ENCODE assay signal across 1 cellular context in the genomic region with DNA sequence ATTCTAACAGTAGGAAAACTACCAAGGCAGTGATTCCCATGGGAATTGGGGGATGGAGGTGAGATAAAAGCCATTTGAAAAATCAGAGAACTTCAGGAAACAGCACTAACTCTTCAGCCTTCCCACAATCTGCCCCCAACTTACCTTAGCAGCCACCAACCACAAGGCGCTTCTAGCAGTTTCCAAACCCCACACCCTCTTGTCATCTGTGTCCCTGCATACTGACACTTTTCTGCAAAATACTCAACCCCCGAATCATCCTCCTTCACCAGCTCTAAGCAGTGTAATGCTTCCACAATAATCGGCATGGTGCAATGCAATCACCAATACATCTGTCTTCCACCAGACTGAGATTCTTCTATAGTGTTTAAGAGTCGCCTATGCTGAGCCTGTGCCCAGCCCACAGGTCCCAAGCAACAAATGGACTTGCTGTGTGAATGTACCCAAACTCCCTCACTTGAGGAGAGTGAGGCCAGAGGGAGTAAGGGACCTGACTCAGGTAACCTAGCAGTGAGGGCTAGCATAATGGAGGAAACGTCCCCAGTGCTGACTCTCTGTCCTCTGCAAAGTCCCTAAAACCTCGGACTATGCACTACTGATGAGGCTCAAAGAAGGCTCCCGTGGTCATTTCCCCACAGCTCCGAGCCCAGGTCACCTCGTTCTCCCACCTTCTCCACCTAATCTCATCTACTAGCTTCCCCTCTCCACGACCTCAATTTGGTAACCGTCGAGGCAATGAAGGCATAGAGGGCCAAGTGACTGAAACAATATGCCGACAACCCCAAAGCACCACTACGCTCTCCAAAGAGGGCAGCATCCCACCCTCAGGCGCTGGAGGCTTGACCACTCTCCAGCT.
TF ChIP-seq lines count a peak whose summit lies in the region.

No MANE protein-coding gene starts in this region.

TF ChIP-seq in HepG2, 621 proteins besides CTCF, POLR2A, EP300 and RAD21 (continues in another document):
- TF ChIP-seq GABPB1 (CRISPR knock-in tag; IDR thresholded peaks at IDR 0.05) (no peak), MEIS1 (CRISPR knock-in tag; IDR thresholded peaks at IDR 0.05; ENCODE audit: borderline replicate concordance) (no peak), ZNF557 (CRISPR knock-in tag; IDR thresholded peaks at IDR 0.05) (no peak), SNAI1 (CRISPR knock-in tag; IDR thresholded peaks at IDR 0.05; ENCODE audit: borderline replicate concordance) (0 out of 2 replicates have a peak, but pooled peaks have one; percentile 50), ZNF160 (CRISPR knock-in tag; IDR thresholded peaks at IDR 0.05) (no peak), ZFP36L1 (CRISPR knock-in tag; IDR thresholded peaks at IDR 0.05) (no peak), NFKB2 (CRISPR knock-in tag; IDR thresholded peaks at IDR 0.05; ENCODE audit: borderline replicate concordance) (0 out of 2 replicates have a peak, but pooled peaks have one; percentile 30), SSRP1 (CRISPR knock-in tag; IDR thresholded peaks at IDR 0.05) (0 out of 2 replicates have a peak, but pooled peaks have one; percentile 24), SP4 (CRISPR knock-in tag; IDR thresholded peaks at IDR 0.05) (peak; percentile 20; the same call in 1 of the 2 replicates), ZNF10 (CRISPR knock-in tag; IDR thresholded peaks at IDR 0.05; ENCODE audit: borderline replicate concordance, low read depth) (no peak), SAP130 (CRISPR knock-in tag; IDR thresholded peaks at IDR 0.05; ENCODE audit: low read depth) (no peak), MXI1 (IDR thresholded peaks at IDR 0.05; ENCODE audit: borderline replicate concordance, low read depth, low read length) (no peak), DNMT1 (CRISPR knock-in tag; IDR thresholded peaks at IDR 0.05) (0 out of 2 replicates have a peak, but pooled peaks have one; percentile 66), ZNF124 (CRISPR knock-in tag; IDR thresholded peaks at IDR 0.05) (no peak), SAFB2 (CRISPR knock-in tag; IDR thresholded peaks at IDR 0.05; ENCODE audit: borderline replicate concordance, low read depth) (peak; percentile 5), ZNF839 (CRISPR knock-in tag; IDR thresholded peaks at IDR 0.05; ENCODE audit: borderline replicate concordance) (no peak), LCORL (IDR thresholded peaks at IDR 0.05) (no peak), LCORL (CRISPR knock-in tag; IDR thresholded peaks at IDR 0.05) (no peak; the same call in none of the 2 replicates)
- TF ChIP-seq, protein P1, sequence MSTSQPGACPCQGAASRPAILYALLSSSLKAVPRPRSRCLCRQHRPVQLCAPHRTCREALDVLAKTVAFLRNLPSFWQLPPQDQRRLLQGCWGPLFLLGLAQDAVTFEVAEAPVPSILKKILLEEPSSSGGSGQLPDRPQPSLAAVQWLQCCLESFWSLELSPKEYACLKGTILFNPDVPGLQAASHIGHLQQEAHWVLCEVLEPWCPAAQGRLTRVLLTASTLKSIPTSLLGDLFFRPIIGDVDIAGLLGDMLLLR (CRISPR knock-in tag; IDR thresholded peaks at IDR 0.05) = peak; percentile 53; the same call in 1 of the 2 replicates
- TF ChIP-seq, protein P2, sequence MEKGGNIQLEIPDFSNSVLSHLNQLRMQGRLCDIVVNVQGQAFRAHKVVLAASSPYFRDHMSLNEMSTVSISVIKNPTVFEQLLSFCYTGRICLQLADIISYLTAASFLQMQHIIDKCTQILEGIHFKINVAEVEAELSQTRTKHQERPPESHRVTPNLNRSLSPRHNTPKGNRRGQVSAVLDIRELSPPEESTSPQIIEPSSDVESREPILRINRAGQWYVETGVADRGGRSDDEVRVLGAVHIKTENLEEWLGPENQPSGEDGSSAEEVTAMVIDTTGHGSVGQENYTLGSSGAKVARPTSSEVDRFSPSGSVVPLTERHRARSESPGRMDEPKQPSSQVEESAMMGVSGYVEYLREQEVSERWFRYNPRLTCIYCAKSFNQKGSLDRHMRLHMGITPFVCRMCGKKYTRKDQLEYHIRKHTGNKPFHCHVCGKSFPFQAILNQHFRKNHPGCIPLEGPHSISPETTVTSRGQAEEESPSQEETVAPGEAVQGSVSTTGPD (CRISPR knock-in tag; IDR thresholded peaks at IDR 0.05) = no peak
- TF ChIP-seq, protein P3, sequence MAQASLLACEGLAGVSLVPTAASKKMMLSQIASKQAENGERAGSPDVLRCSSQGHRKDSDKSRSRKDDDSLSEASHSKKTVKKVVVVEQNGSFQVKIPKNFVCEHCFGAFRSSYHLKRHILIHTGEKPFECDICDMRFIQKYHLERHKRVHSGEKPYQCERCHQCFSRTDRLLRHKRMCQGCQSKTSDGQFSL (CRISPR knock-in tag; IDR thresholded peaks at IDR 0.05) = no peak
- TF ChIP-seq, protein P4, sequence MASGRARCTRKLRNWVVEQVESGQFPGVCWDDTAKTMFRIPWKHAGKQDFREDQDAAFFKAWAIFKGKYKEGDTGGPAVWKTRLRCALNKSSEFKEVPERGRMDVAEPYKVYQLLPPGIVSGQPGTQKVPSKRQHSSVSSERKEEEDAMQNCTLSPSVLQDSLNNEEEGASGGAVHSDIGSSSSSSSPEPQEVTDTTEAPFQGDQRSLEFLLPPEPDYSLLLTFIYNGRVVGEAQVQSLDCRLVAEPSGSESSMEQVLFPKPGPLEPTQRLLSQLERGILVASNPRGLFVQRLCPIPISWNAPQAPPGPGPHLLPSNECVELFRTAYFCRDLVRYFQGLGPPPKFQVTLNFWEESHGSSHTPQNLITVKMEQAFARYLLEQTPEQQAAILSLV (CRISPR knock-in tag; IDR thresholded peaks at IDR 0.05; ENCODE audit: borderline replicate concordance) = 0 out of 2 replicates have a peak, but pooled peaks have one; percentile 21
- TF ChIP-seq, protein P5, sequence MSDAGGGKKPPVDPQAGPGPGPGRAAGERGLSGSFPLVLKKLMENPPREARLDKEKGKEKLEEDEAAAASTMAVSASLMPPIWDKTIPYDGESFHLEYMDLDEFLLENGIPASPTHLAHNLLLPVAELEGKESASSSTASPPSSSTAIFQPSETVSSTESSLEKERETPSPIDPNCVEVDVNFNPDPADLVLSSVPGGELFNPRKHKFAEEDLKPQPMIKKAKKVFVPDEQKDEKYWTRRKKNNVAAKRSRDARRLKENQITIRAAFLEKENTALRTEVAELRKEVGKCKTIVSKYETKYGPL (CRISPR knock-in tag; IDR thresholded peaks at IDR 0.05) = no peak
- TF ChIP-seq, protein P6, sequence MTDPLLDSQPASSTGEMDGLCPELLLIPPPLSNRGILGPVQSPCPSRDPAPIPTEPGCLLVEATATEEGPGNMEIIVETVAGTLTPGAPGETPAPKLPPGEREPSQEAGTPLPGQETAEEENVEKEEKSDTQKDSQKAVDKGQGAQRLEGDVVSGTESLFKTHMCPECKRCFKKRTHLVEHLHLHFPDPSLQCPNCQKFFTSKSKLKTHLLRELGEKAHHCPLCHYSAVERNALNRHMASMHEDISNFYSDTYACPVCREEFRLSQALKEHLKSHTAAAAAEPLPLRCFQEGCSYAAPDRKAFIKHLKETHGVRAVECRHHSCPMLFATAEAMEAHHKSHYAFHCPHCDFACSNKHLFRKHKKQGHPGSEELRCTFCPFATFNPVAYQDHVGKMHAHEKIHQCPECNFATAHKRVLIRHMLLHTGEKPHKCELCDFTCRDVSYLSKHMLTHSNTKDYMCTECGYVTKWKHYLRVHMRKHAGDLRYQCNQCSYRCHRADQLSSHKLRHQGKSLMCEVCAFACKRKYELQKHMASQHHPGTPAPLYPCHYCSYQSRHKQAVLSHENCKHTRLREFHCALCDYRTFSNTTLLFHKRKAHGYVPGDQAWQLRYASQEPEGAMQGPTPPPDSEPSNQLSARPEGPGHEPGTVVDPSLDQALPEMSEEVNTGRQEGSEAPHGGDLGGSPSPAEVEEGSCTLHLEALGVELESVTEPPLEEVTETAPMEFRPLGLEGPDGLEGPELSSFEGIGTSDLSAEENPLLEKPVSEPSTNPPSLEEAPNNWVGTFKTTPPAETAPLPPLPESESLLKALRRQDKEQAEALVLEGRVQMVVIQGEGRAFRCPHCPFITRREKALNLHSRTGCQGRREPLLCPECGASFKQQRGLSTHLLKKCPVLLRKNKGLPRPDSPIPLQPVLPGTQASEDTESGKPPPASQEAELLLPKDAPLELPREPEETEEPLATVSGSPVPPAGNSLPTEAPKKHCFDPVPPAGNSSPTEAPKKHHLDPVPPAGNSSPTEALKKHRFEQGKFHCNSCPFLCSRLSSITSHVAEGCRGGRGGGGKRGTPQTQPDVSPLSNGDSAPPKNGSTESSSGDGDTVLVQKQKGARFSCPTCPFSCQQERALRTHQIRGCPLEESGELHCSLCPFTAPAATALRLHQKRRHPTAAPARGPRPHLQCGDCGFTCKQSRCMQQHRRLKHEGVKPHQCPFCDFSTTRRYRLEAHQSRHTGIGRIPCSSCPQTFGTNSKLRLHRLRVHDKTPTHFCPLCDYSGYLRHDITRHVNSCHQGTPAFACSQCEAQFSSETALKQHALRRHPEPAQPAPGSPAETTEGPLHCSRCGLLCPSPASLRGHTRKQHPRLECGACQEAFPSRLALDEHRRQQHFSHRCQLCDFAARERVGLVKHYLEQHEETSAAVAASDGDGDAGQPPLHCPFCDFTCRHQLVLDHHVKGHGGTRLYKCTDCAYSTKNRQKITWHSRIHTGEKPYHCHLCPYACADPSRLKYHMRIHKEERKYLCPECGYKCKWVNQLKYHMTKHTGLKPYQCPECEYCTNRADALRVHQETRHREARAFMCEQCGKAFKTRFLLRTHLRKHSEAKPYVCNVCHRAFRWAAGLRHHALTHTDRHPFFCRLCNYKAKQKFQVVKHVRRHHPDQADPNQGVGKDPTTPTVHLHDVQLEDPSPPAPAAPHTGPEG (CRISPR knock-in tag; IDR thresholded peaks at IDR 0.05) = 0 out of 2 replicates have a peak, but pooled peaks have one; percentile 62
- TF ChIP-seq, protein P7, sequence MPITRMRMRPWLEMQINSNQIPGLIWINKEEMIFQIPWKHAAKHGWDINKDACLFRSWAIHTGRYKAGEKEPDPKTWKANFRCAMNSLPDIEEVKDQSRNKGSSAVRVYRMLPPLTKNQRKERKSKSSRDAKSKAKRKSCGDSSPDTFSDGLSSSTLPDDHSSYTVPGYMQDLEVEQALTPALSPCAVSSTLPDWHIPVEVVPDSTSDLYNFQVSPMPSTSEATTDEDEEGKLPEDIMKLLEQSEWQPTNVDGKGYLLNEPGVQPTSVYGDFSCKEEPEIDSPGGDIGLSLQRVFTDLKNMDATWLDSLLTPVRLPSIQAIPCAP (CRISPR knock-in tag; IDR thresholded peaks at IDR 0.05; ENCODE audit: low read depth) = no peak
- TF ChIP-seq, protein P8, sequence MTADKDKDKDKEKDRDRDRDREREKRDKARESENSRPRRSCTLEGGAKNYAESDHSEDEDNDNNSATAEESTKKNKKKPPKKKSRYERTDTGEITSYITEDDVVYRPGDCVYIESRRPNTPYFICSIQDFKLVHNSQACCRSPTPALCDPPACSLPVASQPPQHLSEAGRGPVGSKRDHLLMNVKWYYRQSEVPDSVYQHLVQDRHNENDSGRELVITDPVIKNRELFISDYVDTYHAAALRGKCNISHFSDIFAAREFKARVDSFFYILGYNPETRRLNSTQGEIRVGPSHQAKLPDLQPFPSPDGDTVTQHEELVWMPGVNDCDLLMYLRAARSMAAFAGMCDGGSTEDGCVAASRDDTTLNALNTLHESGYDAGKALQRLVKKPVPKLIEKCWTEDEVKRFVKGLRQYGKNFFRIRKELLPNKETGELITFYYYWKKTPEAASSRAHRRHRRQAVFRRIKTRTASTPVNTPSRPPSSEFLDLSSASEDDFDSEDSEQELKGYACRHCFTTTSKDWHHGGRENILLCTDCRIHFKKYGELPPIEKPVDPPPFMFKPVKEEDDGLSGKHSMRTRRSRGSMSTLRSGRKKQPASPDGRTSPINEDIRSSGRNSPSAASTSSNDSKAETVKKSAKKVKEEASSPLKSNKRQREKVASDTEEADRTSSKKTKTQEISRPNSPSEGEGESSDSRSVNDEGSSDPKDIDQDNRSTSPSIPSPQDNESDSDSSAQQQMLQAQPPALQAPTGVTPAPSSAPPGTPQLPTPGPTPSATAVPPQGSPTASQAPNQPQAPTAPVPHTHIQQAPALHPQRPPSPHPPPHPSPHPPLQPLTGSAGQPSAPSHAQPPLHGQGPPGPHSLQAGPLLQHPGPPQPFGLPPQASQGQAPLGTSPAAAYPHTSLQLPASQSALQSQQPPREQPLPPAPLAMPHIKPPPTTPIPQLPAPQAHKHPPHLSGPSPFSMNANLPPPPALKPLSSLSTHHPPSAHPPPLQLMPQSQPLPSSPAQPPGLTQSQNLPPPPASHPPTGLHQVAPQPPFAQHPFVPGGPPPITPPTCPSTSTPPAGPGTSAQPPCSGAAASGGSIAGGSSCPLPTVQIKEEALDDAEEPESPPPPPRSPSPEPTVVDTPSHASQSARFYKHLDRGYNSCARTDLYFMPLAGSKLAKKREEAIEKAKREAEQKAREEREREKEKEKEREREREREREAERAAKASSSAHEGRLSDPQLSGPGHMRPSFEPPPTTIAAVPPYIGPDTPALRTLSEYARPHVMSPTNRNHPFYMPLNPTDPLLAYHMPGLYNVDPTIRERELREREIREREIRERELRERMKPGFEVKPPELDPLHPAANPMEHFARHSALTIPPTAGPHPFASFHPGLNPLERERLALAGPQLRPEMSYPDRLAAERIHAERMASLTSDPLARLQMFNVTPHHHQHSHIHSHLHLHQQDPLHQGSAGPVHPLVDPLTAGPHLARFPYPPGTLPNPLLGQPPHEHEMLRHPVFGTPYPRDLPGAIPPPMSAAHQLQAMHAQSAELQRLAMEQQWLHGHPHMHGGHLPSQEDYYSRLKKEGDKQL (CRISPR knock-in tag; IDR thresholded peaks at IDR 0.05; ENCODE audit: low read depth) = no peak
- TF ChIP-seq, protein P9, sequence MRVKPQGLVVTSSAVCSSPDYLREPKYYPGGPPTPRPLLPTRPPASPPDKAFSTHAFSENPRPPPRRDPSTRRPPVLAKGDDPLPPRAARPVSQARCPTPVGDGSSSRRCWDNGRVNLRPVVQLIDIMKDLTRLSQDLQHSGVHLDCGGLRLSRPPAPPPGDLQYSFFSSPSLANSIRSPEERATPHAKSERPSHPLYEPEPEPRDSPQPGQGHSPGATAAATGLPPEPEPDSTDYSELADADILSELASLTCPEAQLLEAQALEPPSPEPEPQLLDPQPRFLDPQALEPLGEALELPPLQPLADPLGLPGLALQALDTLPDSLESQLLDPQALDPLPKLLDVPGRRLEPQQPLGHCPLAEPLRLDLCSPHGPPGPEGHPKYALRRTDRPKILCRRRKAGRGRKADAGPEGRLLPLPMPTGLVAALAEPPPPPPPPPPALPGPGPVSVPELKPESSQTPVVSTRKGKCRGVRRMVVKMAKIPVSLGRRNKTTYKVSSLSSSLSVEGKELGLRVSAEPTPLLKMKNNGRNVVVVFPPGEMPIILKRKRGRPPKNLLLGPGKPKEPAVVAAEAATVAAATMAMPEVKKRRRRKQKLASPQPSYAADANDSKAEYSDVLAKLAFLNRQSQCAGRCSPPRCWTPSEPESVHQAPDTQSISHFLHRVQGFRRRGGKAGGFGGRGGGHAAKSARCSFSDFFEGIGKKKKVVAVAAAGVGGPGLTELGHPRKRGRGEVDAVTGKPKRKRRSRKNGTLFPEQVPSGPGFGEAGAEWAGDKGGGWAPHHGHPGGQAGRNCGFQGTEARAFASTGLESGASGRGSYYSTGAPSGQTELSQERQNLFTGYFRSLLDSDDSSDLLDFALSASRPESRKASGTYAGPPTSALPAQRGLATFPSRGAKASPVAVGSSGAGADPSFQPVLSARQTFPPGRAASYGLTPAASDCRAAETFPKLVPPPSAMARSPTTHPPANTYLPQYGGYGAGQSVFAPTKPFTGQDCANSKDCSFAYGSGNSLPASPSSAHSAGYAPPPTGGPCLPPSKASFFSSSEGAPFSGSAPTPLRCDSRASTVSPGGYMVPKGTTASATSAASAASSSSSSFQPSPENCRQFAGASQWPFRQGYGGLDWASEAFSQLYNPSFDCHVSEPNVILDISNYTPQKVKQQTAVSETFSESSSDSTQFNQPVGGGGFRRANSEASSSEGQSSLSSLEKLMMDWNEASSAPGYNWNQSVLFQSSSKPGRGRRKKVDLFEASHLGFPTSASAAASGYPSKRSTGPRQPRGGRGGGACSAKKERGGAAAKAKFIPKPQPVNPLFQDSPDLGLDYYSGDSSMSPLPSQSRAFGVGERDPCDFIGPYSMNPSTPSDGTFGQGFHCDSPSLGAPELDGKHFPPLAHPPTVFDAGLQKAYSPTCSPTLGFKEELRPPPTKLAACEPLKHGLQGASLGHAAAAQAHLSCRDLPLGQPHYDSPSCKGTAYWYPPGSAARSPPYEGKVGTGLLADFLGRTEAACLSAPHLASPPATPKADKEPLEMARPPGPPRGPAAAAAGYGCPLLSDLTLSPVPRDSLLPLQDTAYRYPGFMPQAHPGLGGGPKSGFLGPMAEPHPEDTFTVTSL (CRISPR knock-in tag; IDR thresholded peaks at IDR 0.05; ENCODE audit: borderline replicate concordance) = no peak
